ENCODE assay signal across 11 cellular contexts in genomic region chr17:83053779-83054451, GRCh38. TPM values are rescaled to one million over a fixed set of nuclear protein-coding genes. Genes with fewer than 3 reads are reported as not detected.
DNase-seq lines count a peak whose midpoint lies in the region; ATAC-seq and TF ChIP-seq lines count a peak whose summit lies in the region.
"Had no signal": no experiment of that assay in that cellular context is flagged by ENCODE, and none has a peak within 500 bp of the region (broad histone marks: within the 10 kb centered on the region; RNA-seq: fewer than 3 reads in every experiment).

No MANE protein-coding gene starts in this region.

- H3K4me1 ChIP-seq in BLaER1 (peaks cover 49% of the 10 kb centered on the region), prostate gland (replicated peaks) (peaks cover 8% of the 10 kb centered on the region)

- H3K27me3 Mint-ChIP-seq in dendritic cell treated with granulocyte-macrophage colony-stimulating factor and Interleukin-4, amounts not matched to agents 40 ng/mL and 50 ng/mL, for 4 days, result peaks cover 7% of the 10 kb centered on the region
- H3K27me3 Mint-ChIP-seq in nephron progenitor cell (ENCODE audit: low read depth, poor library complexity), result peaks cover 4% of the 10 kb centered on the region
- peaks cover 10% of the 10 kb centered on the region for H3K27me3 Mint-ChIP-seq in endothelial cell (ENCODE audit: unreplicated experiment)

- no peaks in the 10 kb centered on the region for H3K9me3 Mint-ChIP-seq in dendritic cell treated with granulocyte-macrophage colony-stimulating factor and Interleukin-4, amounts not matched to agents 40 ng/mL and 50 ng/mL, for 4 days
- H3K9me3 Mint-ChIP-seq in nephron progenitor cell, result no peaks in the 10 kb centered on the region
- no peaks in the 10 kb centered on the region for H3K9me3 Mint-ChIP-seq in endothelial cell (ENCODE audit: unreplicated experiment)

- H3K27ac ChIP-seq in BLaER1 (peak overlapping the region; percentile 19; the same call in 1 of the 2 replicates), RWPE1 (peak overlapping the region; percentile 14), prostate gland (peak overlapping the region in 1 of 2 donors; percentile 53)

- H4K20me1 ChIP-seq in BLaER1, result no peaks in the 10 kb centered on the region

- intact Hi-C loops in dendritic cell treated with granulocyte-macrophage colony-stimulating factor and Interleukin-4, amounts not matched to agents 40 ng/mL and 50 ng/mL, for 4 days (cut with micrococcal nuclease), result loop anchor here (5.0 kb wide), 1 partner anchor 92 kb away; no protein-coding TSS in a partner anchor
- intact Hi-C loops in prostate gland (cut with DNase I), result no loop called here

- H3K27me3 ChIP-seq in BLaER1 (no peaks in the 10 kb centered on the region), prostate gland (replicated peaks; ENCODE audit: insufficient read depth) (no peaks in the 10 kb centered on the region)

- H3K36me3 ChIP-seq in BLaER1, result no peaks in the 10 kb centered on the region
- no peaks in the 10 kb centered on the region for H3K36me3 ChIP-seq in prostate gland

- peaks cover 6% of the 10 kb centered on the region for H3K36me3 Mint-ChIP-seq in dendritic cell treated with granulocyte-macrophage colony-stimulating factor and Interleukin-4, amounts not matched to agents 40 ng/mL and 50 ng/mL, for 4 days (ENCODE audit: low read depth)
- H3K36me3 Mint-ChIP-seq in nephron progenitor cell (ENCODE audit: low read depth), result peaks cover under 1% of the 10 kb centered on the region
- no peaks in the 10 kb centered on the region for H3K36me3 Mint-ChIP-seq in endothelial cell (ENCODE audit: low read depth, unreplicated experiment)

- POLR2A ChIA-PET in RWPE1 (lab: Yijun Ruan, JAX; ENCODE audit: low non-redundant PET), result no interaction called here

- 67% methylated on average over 13 of the region's 13 CpGs for WGBS in prostate gland

- H3K9me3 ChIP-seq in BLaER1 (no peaks in the 10 kb centered on the region), prostate gland (no peaks in the 10 kb centered on the region)

- no peak for DNase-seq in RWPE1 (ENCODE audit: low spot score)
- no peak for DNase-seq in nephron progenitor cell
- DNase-seq in cerebellar cortex (ENCODE audit: low spot score), result no peak
- no peak for DNase-seq in endothelial cell (ENCODE audit: low spot score)
- no peak for DNase-seq in prostate gland (ENCODE audit: low spot score)
- DNase-seq: DND-41, NCI-H524 treated with DMSO at 0.1 percent for 48 hours had no signal

- peak overlapping the region; percentile 52 for H3K4me3 Mint-ChIP-seq in dendritic cell treated with granulocyte-macrophage colony-stimulating factor and Interleukin-4, amounts not matched to agents 40 ng/mL and 50 ng/mL, for 4 days
- no peak overlapping the region for H3K4me3 Mint-ChIP-seq in nephron progenitor cell
- H3K4me3 Mint-ChIP-seq in endothelial cell (ENCODE audit: unreplicated experiment), result no peak overlapping the region

- ATAC-seq in HG02678 (IDR thresholded peaks at IDR 0.05; ENCODE audit: unreplicated experiment), result no peak
- ATAC-seq: left colon had no signal

- TF ChIP-seq POLR2A in prostate gland (IDR thresholded peaks at IDR 0.05), result no peak

- peak overlapping the region; percentile 92 for H3K27ac Mint-ChIP-seq in dendritic cell treated with granulocyte-macrophage colony-stimulating factor and Interleukin-4, amounts not matched to agents 40 ng/mL and 50 ng/mL, for 4 days
- H3K27ac Mint-ChIP-seq in nephron progenitor cell (peak overlapping the region; percentile 78), endothelial cell (ENCODE audit: unreplicated experiment) (no peak overlapping the region)

- H3K4me1 Mint-ChIP-seq in dendritic cell treated with granulocyte-macrophage colony-stimulating factor and Interleukin-4, amounts not matched to agents 40 ng/mL and 50 ng/mL, for 4 days (ENCODE audit: low read depth), result peaks cover 46% of the 10 kb centered on the region
- peaks cover 41% of the 10 kb centered on the region for H3K4me1 Mint-ChIP-seq in nephron progenitor cell
- H3K4me1 Mint-ChIP-seq in endothelial cell (ENCODE audit: unreplicated experiment), result peaks cover 7% of the 10 kb centered on the region

- H3K9ac ChIP-seq in BLaER1, result no peak overlapping the region

- CTCF ChIA-PET in RWPE1 (lab: Yijun Ruan, JAX), result interaction anchor here (0.7 kb wide), 2 partner anchors 24 to 44 kb away, joined by 3 read pairs; no protein-coding TSS in a partner anchor

- H3K4me3 ChIP-seq in BLaER1, result no peak overlapping the region
- no peak overlapping the region for H3K4me3 ChIP-seq in prostate gland

- peak overlapping the region; percentile 45 for H3K4me2 ChIP-seq in BLaER1

- no peak for TF ChIP-seq CTCF in RWPE1 (conservative IDR thresholded peaks at IDR 0.05; ENCODE audit: low read depth)
- TF ChIP-seq CTCF in nephron progenitor cell (IDR thresholded peaks at IDR 0.05), result no peak
- TF ChIP-seq CTCF in endothelial cell (IDR thresholded peaks at IDR 0.05; ENCODE audit: unreplicated experiment), result no peak
- TF ChIP-seq CTCF in prostate gland (IDR thresholded peaks at IDR 0.05), result no peak

RNA-seq across cellular contexts. Expression of gene METRNL, which starts 25.5 kb away (rescaled TPM):
- total RNA-seq in endothelial cell (ENCODE audit: unreplicated experiment), result 5.3 TPM
- total RNA-seq in prostate gland, result 10 to 100 TPM; 22.4 to 59.4 TPM
